18 cellular contexts compared by ENCODE assay signal in the genomic region with DNA sequence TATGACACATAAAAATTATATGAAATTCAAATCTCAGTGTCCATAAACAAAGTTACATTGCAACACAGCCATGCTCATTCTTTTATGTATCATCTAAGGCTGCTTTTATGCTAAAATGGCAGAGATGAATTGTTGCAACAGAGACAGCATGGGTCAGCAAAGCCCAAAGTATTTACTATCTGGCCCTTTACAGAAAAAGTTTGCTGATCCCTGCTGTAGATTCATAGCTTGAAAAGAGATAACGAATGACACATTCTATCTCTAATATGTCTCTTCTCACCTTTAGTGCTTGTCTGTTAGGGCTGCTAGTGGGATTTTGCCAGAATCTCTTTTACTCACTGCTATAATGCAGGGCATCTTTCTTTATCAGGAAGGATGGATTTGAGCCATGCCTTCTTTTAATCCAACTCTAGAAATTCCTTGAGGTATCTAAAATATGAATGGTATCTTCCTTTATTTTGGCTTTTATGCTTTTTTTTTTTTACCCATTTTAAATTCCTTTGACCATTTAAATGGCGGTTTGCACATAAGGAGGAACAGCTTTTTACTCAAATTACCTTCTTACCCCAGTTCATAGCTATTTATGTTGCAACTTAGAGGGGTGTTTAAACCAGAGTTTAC.
"Had no signal": no experiment of that assay in that cellular context is flagged by ENCODE, and none has a peak within 500 bp of the region (broad histone marks: within the 10 kb centered on the region; RNA-seq: fewer than 3 reads in every experiment).

No MANE protein-coding gene starts in this region.

- FAIRE-seq: islet of Langerhans, TTC549 had no signal

- H3K36me3 ChIP-seq: cardiac muscle cell, neural progenitor cell, prostate gland, right atrium auricular region, tibial nerve, uterus had no signal

- ATAC-seq: activated CD8-positive, alpha-beta T cell treated with anti-CD3 and anti-CD28 coated beads, Interleukin-2, amount 10 ng/mL, durations not matched to agents 7 days and 5 days; naive thymus-derived CD4-positive, alpha-beta T cell; WTC11 had no signal

- DNase-seq: activated CD4-positive, alpha-beta T cell treated with anti-CD3 and anti-CD28 coated beads for 48 hours; activated CD8-positive, alpha-beta T cell treated with anti-CD3 and anti-CD28 coated beads, Interleukin-2, amount 10 ng/mL, durations not matched to agents 7 days and 5 days; activated naive CD4-positive, alpha-beta T cell treated with anti-CD3 and anti-CD28 coated beads, Interleukin-2, amount 50 U/mL, for 16 hours; activated T-cell treated with anti-CD3 and anti-CD28 coated beads, Interleukin-2, amount 50 U/mL, for 24 hours; dorsolateral prefrontal cortex; left cardiac atrium; naive thymus-derived CD4-positive, alpha-beta T cell; stimulated activated CD4-positive, alpha-beta T cell treated with anti-CD3 and anti-CD28 coated beads, Interleukin-2, amount 100 ng/mL, for 24 hours; stimulated activated naive CD4-positive, alpha-beta T cell treated with Interleukin-2 at 50 U/mL for 16 hours; uterus had no signal

- H3K27ac Mint-ChIP-seq: activated CD8-positive, alpha-beta T cell treated with anti-CD3 and anti-CD28 coated beads, Interleukin-2, amount 10 ng/mL, durations not matched to agents 7 days and 5 days; activated T-cell treated with anti-CD3 and anti-CD28 coated beads, Interleukin-2, amount 50 U/mL, for 24 hours; naive thymus-derived CD4-positive, alpha-beta T cell; neural progenitor cell; WTC11 had no signal

- H2AFZ ChIP-seq: neural progenitor cell had no signal

- H3K4me3 Mint-ChIP-seq: activated CD8-positive, alpha-beta T cell treated with anti-CD3 and anti-CD28 coated beads, Interleukin-2, amount 10 ng/mL, durations not matched to agents 7 days and 5 days; activated T-cell treated with anti-CD3 and anti-CD28 coated beads, Interleukin-2, amount 50 U/mL, for 24 hours; naive thymus-derived CD4-positive, alpha-beta T cell; neural progenitor cell; WTC11 had no signal

- H3K4me2 ChIP-seq: neural progenitor cell had no signal

- H3K4me1 ChIP-seq: prostate gland, right atrium auricular region, tibial nerve, uterus had no signal

- H3K4me3 ChIP-seq: cardiac muscle cell, dorsolateral prefrontal cortex, neural progenitor cell, prostate gland, right atrium auricular region, tibial nerve, uterus had no signal

- H3K27ac ChIP-seq: cardiac muscle cell, dorsolateral prefrontal cortex, neural progenitor cell, prostate gland, right atrium auricular region, tibial nerve, uterus had no signal

- H3K27me3 Mint-ChIP-seq: activated T-cell treated with anti-CD3 and anti-CD28 coated beads, Interleukin-2, amount 50 U/mL, for 24 hours; naive thymus-derived CD4-positive, alpha-beta T cell had no signal

- H3K27me3 ChIP-seq: cardiac muscle cell, dorsolateral prefrontal cortex, neural progenitor cell, right atrium auricular region, tibial nerve, uterus had no signal

- H3K9ac ChIP-seq: neural progenitor cell had no signal

- H3K9me3 ChIP-seq: prostate gland had no signal

- H3K4me1 Mint-ChIP-seq: naive thymus-derived CD4-positive, alpha-beta T cell had no signal

- H3K36me3 Mint-ChIP-seq: naive thymus-derived CD4-positive, alpha-beta T cell; neural progenitor cell; WTC11 had no signal
